ENCODE assay signal across 17 cellular contexts in genomic region chr10:51103818-51104217, GRCh38. TPM values are rescaled to one million over a fixed set of nuclear protein-coding genes. Genes with fewer than 3 reads are reported as not detected.
"Had no signal": no experiment of that assay in that cellular context is flagged by ENCODE, and none has a peak within 500 bp of the region (broad histone marks: within the 10 kb centered on the region; RNA-seq: fewer than 3 reads in every experiment).

No MANE protein-coding gene starts in this region.

- DNase-seq: activated CD4-positive, alpha-beta memory T cell treated with anti-CD3 and anti-CD28 coated beads, Interleukin-2, amount 10 ng/mL, durations not matched to agents 7 days and 5 days; activated CD4-positive, alpha-beta T cell treated with anti-CD3 and anti-CD28 coated beads for 36 hours; activated gamma-delta T cell treated with Interleukin-2 at 50 U/mL for 16 hours; activated naive CD8-positive, alpha-beta T cell treated with anti-CD3 and anti-CD28 coated beads, Interleukin-2, amount 10 ng/mL, durations not matched to agents 7 days and 5 days; activated T-cell treated with anti-CD3 and anti-CD28 coated beads, Interleukin-2, amount 50 U/mL, for 72 hours; aorta; glutamatergic neuron; left cardiac atrium; naive thymus-derived CD4-positive, alpha-beta T cell; right cardiac atrium; stimulated activated CD4-positive, alpha-beta T cell treated with anti-CD3 and anti-CD28 coated beads, Interleukin-1b, Interleukin-23, amount 100 ng/mL, for 48 hours; stimulated activated naive B cell treated with anti-CD40 and anti-IgM and Interleukin-4, amounts not matched to agents 10 μg/mL and 1 μg/mL and 100 μg/mL, for 72 hours; transverse colon; WERI-Rb-1 had no signal

- ATAC-seq: activated CD4-positive, alpha-beta T cell treated with anti-CD3 and anti-CD28 coated beads for 36 hours; activated T-cell treated with anti-CD3 and anti-CD28 coated beads, Interleukin-2, amount 50 U/mL, for 72 hours; left cardiac atrium; naive thymus-derived CD4-positive, alpha-beta T cell; right cardiac atrium; stimulated activated naive B cell treated with anti-CD40 and anti-IgM and Interleukin-4, amounts not matched to agents 10 μg/mL and 1 μg/mL and 100 μg/mL, for 72 hours had no signal

- H3K9me3 ChIP-seq: neutrophil, transverse colon had no signal

- H3K4me1 ChIP-seq: transverse colon had no signal

- H3K36me3 ChIP-seq: cardiac muscle cell, neutrophil, transverse colon, WERI-Rb-1 had no signal

- H3K27ac ChIP-seq: cardiac muscle cell, neutrophil, transverse colon, WERI-Rb-1 had no signal

- H3K4me3 ChIP-seq: cardiac muscle cell, lung, transverse colon had no signal

RNA-seq across cellular contexts. Expression of gene PRKG1, which starts 29.5 kb away (rescaled TPM):
- total RNA-seq: activated CD4-positive, alpha-beta memory T cell treated with anti-CD3 and anti-CD28 coated beads, Interleukin-2, amount 10 ng/mL, durations not matched to agents 7 days and 5 days; activated CD4-positive, alpha-beta T cell treated with anti-CD3 and anti-CD28 coated beads for 36 hours; activated naive CD8-positive, alpha-beta T cell treated with anti-CD3 and anti-CD28 coated beads, Interleukin-2, amount 10 ng/mL, durations not matched to agents 7 days and 5 days; activated T-cell treated with anti-CD3 and anti-CD28 coated beads, Interleukin-2, amount 50 U/mL, for 72 hours had no signal
- polyA plus RNA-seq: naive thymus-derived CD4-positive, alpha-beta T cell had no signal
